In the genomic region with DNA sequence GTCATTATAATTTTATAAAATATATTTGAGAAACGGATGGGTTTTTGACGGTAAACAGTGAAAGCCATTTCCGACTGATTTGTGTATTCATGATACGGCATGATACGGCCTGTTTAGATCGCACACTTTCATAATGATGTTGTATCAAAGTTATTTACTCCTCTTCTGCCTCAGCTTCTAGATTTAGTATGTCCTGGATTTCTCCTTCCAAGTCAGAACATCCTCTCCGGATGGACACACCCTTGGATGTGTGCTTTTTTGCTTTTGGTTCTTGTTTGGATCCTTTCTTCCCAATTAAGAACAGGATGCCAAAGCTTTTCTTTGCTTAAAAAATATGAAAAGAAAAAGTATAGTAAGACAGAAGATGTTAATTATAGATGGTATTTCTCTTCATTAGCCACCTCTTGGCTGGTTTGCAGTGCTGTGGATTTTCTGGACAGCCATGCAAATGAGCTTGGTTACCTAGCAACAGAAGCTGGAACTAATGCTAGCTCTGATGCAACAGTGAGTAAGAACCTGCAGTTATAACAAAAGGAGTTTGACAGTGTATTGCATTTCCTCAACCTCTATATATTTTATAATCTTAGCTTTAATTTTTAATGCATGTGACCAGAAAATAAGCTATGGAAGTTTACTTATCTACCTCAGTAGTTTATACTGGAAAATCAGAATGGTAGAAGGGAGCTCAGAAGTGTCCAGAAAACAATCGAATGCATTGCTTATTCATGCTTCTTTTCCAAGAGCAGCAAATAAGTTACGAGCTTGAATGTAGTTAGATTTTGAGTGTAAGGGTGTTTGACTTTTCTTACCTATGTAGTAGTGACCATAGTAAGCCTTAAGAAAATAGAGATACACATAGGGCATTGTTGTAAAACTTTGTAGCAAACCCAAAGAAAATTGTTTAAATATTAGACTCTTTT, we compare ENCODE assay signal across 8 cellular contexts. TPM values are rescaled to one million over a fixed set of nuclear protein-coding genes. Genes with fewer than 3 reads are reported as not detected.
DNase-seq lines count a peak whose midpoint lies in the region; ATAC-seq and TF ChIP-seq lines count a peak whose summit lies in the region.

No MANE protein-coding gene starts in this region.

- TF ChIP-seq CTCF in GM13977 (IDR thresholded peaks at IDR 0.05; ENCODE audit: extremely low read depth, insufficient read depth, missing control alignments): no peak
- no peak for TF ChIP-seq CTCF in CD8-positive, alpha-beta T cell (IDR thresholded peaks at IDR 0.05)
- TF ChIP-seq CTCF in lower leg skin (IDR thresholded peaks at IDR 0.05): no peak

- 78 to 81% methylated on average over 9 of the region's 9 CpGs for WGBS in lower leg skin, 2 donors

- no peaks in the 10 kb centered on the region for H3K27me3 ChIP-seq in CD8-positive, alpha-beta T cell (ENCODE audit: insufficient read depth, low read length)

- ATAC-seq in CD8-positive, alpha-beta T cell: no peak

- no peak overlapping the region for H3K4me3 Mint-ChIP-seq in CD8-positive, alpha-beta T cell

- peaks cover 64% of the 10 kb centered on the region for H3K4me1 Mint-ChIP-seq in CD8-positive, alpha-beta T cell (ENCODE audit: low read depth)

- H3K36me3 Mint-ChIP-seq in CD8-positive, alpha-beta T cell: peaks cover 73% of the 10 kb centered on the region

- in situ Hi-C loops in GM13977 (cut with MboI; ENCODE audit: low pct_unique_long_range_greater_than_20kb, low sequenced_read_pairs, unreplicated experiment): no loop called here

- peaks cover 7% of the 10 kb centered on the region for H3K4me1 ChIP-seq in CD8-positive, alpha-beta T cell (ENCODE audit: insufficient read depth, low read length)

- intact Hi-C loops in CD8-positive, alpha-beta T cell (cut with DNase I, micrococcal nuclease): no loop called here
- intact Hi-C loops in lower leg skin (cut with DNase I; ENCODE audit: low total_unique reads): no loop called here

- POLR2A ChIA-PET in CD8-positive, alpha-beta T cell (lab: Charles Lee): interaction anchor here (0.6 to 0.7 kb wide), 2 partner anchors 230 to 305 kb away, joined by 3 read pairs; no protein-coding TSS in a partner anchor

- peak; percentile 25 for DNase-seq in A172 (ENCODE audit: low spot score)
- peak; percentile 17 for DNase-seq in GM13977 (ENCODE audit: low spot score)
- DNase-seq in MV-4-11 (lab: John Stamatoyannopoulos, UW): peak; percentile 72
- DNase-seq in cerebellum (ENCODE audit: low spot score): peak; percentile 69
- peak; percentile 66 for DNase-seq in middle frontal gyrus (ENCODE audit: extremely low spot score, low spot score)
- DNase-seq in NCI-H1092 treated with DMSO at 0.1 percent for 48 hours (lab: John Stamatoyannopoulos, UW): no peak
- no peak for DNase-seq in CD8-positive, alpha-beta T cell
- DNase-seq in lower leg skin (ENCODE audit: low spot score in 2 of 2): no peak

- TF ChIP-seq POLR2A in lower leg skin (IDR thresholded peaks at IDR 0.05): no peak

- peaks cover 4% of the 10 kb centered on the region for H3K9me3 Mint-ChIP-seq in CD8-positive, alpha-beta T cell

- CTCF ChIA-PET in CD8-positive, alpha-beta T cell (lab: Charles Lee): interaction anchor here (1.0 to 3.0 kb wide), 5 partner anchors 13 to 527 kb away, joined by 3 to 10 read pairs (median 3); no protein-coding TSS in a partner anchor

- no peak overlapping the region for H3K27ac ChIP-seq in CD8-positive, alpha-beta T cell (ENCODE audit: low read depth, low read length)

- peaks cover 6% of the 10 kb centered on the region for H3K36me3 ChIP-seq in CD8-positive, alpha-beta T cell (ENCODE audit: insufficient read depth, low read length)

- H3K27me3 Mint-ChIP-seq in CD8-positive, alpha-beta T cell (ENCODE audit: low read depth): no peaks in the 10 kb centered on the region

- H3K4me3 ChIP-seq in CD8-positive, alpha-beta T cell (ENCODE audit: low read depth, low read length): no peak overlapping the region
- H3K4me3 ChIP-seq in lower leg skin (ENCODE audit: low read depth, poor library complexity, severe bottlenecking): no peak overlapping the region

- no peak overlapping the region for H3K27ac Mint-ChIP-seq in CD8-positive, alpha-beta T cell

- peaks cover 5% of the 10 kb centered on the region for H3K9me3 ChIP-seq in CD8-positive, alpha-beta T cell (ENCODE audit: low read length)

RNA-seq across cellular contexts. Expression of a gene that starts 27.9 kb away (rescaled TPM):
- 42.2 and 42.4 TPM in 2 replicates for total RNA-seq in A172 (2014; rRNA removed; shearing (Covaris generic))
- total RNA-seq in cerebellum: 45.8 TPM
- 10 to 100 TPM; 47.1 to 53.6 TPM for total RNA-seq in CD8-positive, alpha-beta T cell
- 10 to 100 TPM; 72.5 to 92.4 (median 85.8) TPM for total RNA-seq in lower leg skin

RNA-seq across cellular contexts. Expression of a gene that starts 42.7 kb away (rescaled TPM):
- total RNA-seq in A172 (2014; rRNA removed; shearing (Covaris generic)): not detected in 2 replicates
- total RNA-seq in cerebellum (1.5 TPM), lower leg skin (1 to 10 TPM in 1 of 4 donors, under 1 TPM in 3; 0.49 to 1.9 (median 0.87) TPM)
- total RNA-seq in CD8-positive, alpha-beta T cell: 100 to 1,000 TPM; 502 to 503 TPM

Comparison
In these comparisons a context has a peak if more than half of its experiments do, and no peak if none do; other contexts are left out.
1. DNase-seq: peak in A172 (single experiment), GM13977 (single experiment), MV-4-11 (single experiment), cerebellum (single experiment) and middle frontal gyrus (single experiment); none in NCI-H1092 treated with DMSO at 0.1 percent for 48 hours (single experiment), CD8-positive, alpha-beta T cell (0 of 7) and lower leg skin (0 of 2).
2. RNA of a gene that starts 42.7 kb away (total RNA-seq): 502 to 503 TPM in CD8-positive, alpha-beta T cell; 1.5 TPM in cerebellum (single experiment), 0.49 to 1.9 TPM in lower leg skin and not detected in A172; every median in the first group is over 100 times any median in the second.